17 cellular contexts compared by ENCODE assay signal in the genomic region with DNA sequence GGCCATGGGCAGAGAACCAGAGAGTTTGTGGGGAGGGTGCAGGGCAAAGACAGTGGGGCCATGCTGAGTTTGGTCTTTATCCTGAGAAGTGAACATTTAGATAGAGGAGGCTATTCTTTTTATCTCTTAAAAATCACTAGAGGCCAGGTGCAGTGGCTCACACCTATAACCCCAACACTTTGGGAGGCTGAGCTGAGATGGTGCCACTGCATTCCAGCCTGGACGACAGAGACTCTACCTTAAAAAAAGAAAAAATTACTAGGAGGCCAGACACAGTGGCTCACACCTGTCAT.
"Had no signal": no experiment of that assay in that cellular context is flagged by ENCODE, and none has a peak within 500 bp of the region (broad histone marks: within the 10 kb centered on the region; RNA-seq: fewer than 3 reads in every experiment).

No MANE protein-coding gene starts in this region.

- H3K9me3 ChIP-seq: esophagus squamous epithelium, heart right ventricle, mucosa of descending colon, prostate gland, right atrium auricular region, stomach had no signal

- H3K27ac Mint-ChIP-seq: activated naive CD8-positive, alpha-beta T cell treated with anti-CD3 and anti-CD28 coated beads, Interleukin-2, amount 10 ng/mL, durations not matched to agents 7 days and 5 days; activated T-helper 1 cell treated with anti-CD3 and anti-CD28 coated beads, Interleukin-12 subunit alpha, Interleukin-12 subunit beta, Interleukin-2, Interleukin-4 antibody, amounts not matched to agents 30 ng/mL and 10 ng/mL and 1 ng/mL, durations not matched to agents 14 hours and 24 hours and 36 hours; effector memory CD8-positive, alpha-beta T cell; neural progenitor cell had no signal

- ATAC-seq: activated CD4-positive, CD25-positive, alpha-beta regulatory T cell treated with anti-CD3 and anti-CD28 coated beads, Interleukin-2, amount 50 U/mL, for 24 hours; effector memory CD8-positive, alpha-beta T cell; mucosa of descending colon had no signal

- DNase-seq: activated CD4-positive, alpha-beta T cell treated with anti-CD3 and anti-CD28 coated beads, Interleukin-2, amount 50 U/mL, for 1 hour; activated naive CD8-positive, alpha-beta T cell treated with anti-CD3 and anti-CD28 coated beads, Interleukin-2, amount 10 ng/mL, durations not matched to agents 7 days and 5 days; amygdala; effector memory CD8-positive, alpha-beta T cell; esophagus squamous epithelium; heart right ventricle; mesenchymal stem cell; mucosa of descending colon; naive B cell; stomach; trophoblast cell had no signal

- H3K4me1 ChIP-seq: heart right ventricle, neural progenitor cell, prostate gland, right atrium auricular region, stomach had no signal

- H3K27me3 ChIP-seq: esophagus squamous epithelium, heart right ventricle, neural progenitor cell, right atrium auricular region, stomach had no signal

- H3K4me2 ChIP-seq: neural progenitor cell had no signal

- H3K36me3 Mint-ChIP-seq: neural progenitor cell had no signal

- H3K4me3 Mint-ChIP-seq: activated naive CD8-positive, alpha-beta T cell treated with anti-CD3 and anti-CD28 coated beads, Interleukin-2, amount 10 ng/mL, durations not matched to agents 7 days and 5 days; activated T-helper 1 cell treated with anti-CD3 and anti-CD28 coated beads, Interleukin-12 subunit alpha, Interleukin-12 subunit beta, Interleukin-2, Interleukin-4 antibody, amounts not matched to agents 30 ng/mL and 10 ng/mL and 1 ng/mL, durations not matched to agents 14 hours and 24 hours and 36 hours; effector memory CD8-positive, alpha-beta T cell; naive B cell; neural progenitor cell had no signal

- H3K4me3 ChIP-seq: esophagus squamous epithelium, heart right ventricle, mucosa of descending colon, neural progenitor cell, prostate gland, right atrium auricular region, skin epidermis, stomach had no signal

- H3K27me3 Mint-ChIP-seq: activated naive CD8-positive, alpha-beta T cell treated with anti-CD3 and anti-CD28 coated beads, Interleukin-2, amount 10 ng/mL, durations not matched to agents 7 days and 5 days; effector memory CD8-positive, alpha-beta T cell; naive B cell had no signal

- H3K9me3 Mint-ChIP-seq: activated naive CD8-positive, alpha-beta T cell treated with anti-CD3 and anti-CD28 coated beads, Interleukin-2, amount 10 ng/mL, durations not matched to agents 7 days and 5 days; activated T-helper 1 cell treated with anti-CD3 and anti-CD28 coated beads, Interleukin-12 subunit alpha, Interleukin-12 subunit beta, Interleukin-2, Interleukin-4 antibody, amounts not matched to agents 30 ng/mL and 10 ng/mL and 1 ng/mL, durations not matched to agents 14 hours and 24 hours and 36 hours; effector memory CD8-positive, alpha-beta T cell; naive B cell; neural progenitor cell had no signal

- H3K27ac ChIP-seq: esophagus squamous epithelium, heart right ventricle, neural progenitor cell, prostate gland, right atrium auricular region, skin epidermis, stomach had no signal

- H3K36me3 ChIP-seq: neural progenitor cell, prostate gland had no signal
